In genomic region chr15:49225572-49226281, GRCh38 we compare ENCODE assay signal across 11 cellular contexts. TPM values are rescaled to one million over a fixed set of nuclear protein-coding genes. Genes with fewer than 3 reads are reported as not detected.
DNase-seq lines count a peak whose midpoint lies in the region; ATAC-seq and TF ChIP-seq lines count a peak whose summit lies in the region.
"Had no signal": no experiment of that assay in that cellular context is flagged by ENCODE, and none has a peak within 500 bp of the region (broad histone marks: within the 10 kb centered on the region; RNA-seq: fewer than 3 reads in every experiment).

No MANE protein-coding gene starts in this region.

- ATAC-seq in GM19397 (IDR thresholded peaks at IDR 0.05; ENCODE audit: unreplicated experiment) (no peak), natural killer cell (no peak)
- ATAC-seq: lower lobe of right lung had no signal

- H3K79me1 ChIP-seq in mesenchymal stem cell (replicated peaks; ENCODE audit: low read length, poor library complexity, severe bottlenecking) = peaks cover 35% of the 10 kb centered on the region

- TF ChIP-seq CTCF in MM.1S (IDR thresholded peaks at IDR 0.05; ENCODE audit: low read length) = peak; percentile 20
- no peak for TF ChIP-seq CTCF in cardiac fibroblast (IDR thresholded peaks at IDR 0.05; ENCODE audit: low read depth, low read length)
- no peak for TF ChIP-seq CTCF in natural killer cell (IDR thresholded peaks at IDR 0.05)

- H3K27me3 Mint-ChIP-seq in natural killer cell (ENCODE audit: low read depth in 2 of 2) = no peaks in the 10 kb centered on the region
- H3K27me3 Mint-ChIP-seq: activated naive CD8-positive, alpha-beta T cell treated with anti-CD3 and anti-CD28 coated beads, Interleukin-2, amount 10 ng/mL, durations not matched to agents 7 days and 5 days had no signal

- peaks cover 0 to 4% of the 10 kb centered on the region in 2 donors for H3K9me3 Mint-ChIP-seq in natural killer cell

- H3K36me3 Mint-ChIP-seq in natural killer cell = peaks cover 6% of the 10 kb centered on the region

- no peak overlapping the region for H4K91ac ChIP-seq in mesenchymal stem cell (ENCODE audit: low read length)

- H3K4me1 ChIP-seq in MM.1S (ENCODE audit: low read length) (peaks cover under 1% of the 10 kb centered on the region; the same call in 1 of the 2 replicates), mesenchymal stem cell (ENCODE audit: control insufficient read depth, insufficient read depth, low read depth, low read length) (peaks cover 3% of the 10 kb centered on the region)
- H3K4me1 ChIP-seq: lower lobe of right lung had no signal

- no peak overlapping the region for H3K27ac ChIP-seq in MM.1S (ENCODE audit: low read length)
- no peak overlapping the region for H3K27ac ChIP-seq in mesenchymal stem cell (ENCODE audit: low read length, poor library complexity, severe bottlenecking)
- H3K27ac ChIP-seq: lower lobe of right lung, SK-N-MC had no signal

- 78% methylated on average over 3 of the region's 3 CpGs for WGBS in mesenchymal stem cell

- no peak overlapping the region for H3K4me3 Mint-ChIP-seq in natural killer cell
- H3K4me3 Mint-ChIP-seq: activated naive CD8-positive, alpha-beta T cell treated with anti-CD3 and anti-CD28 coated beads, Interleukin-2, amount 10 ng/mL, durations not matched to agents 7 days and 5 days had no signal

- no peak overlapping the region for H2BK15ac ChIP-seq in mesenchymal stem cell (ENCODE audit: low read depth, poor library complexity, severe bottlenecking)

- no peaks in the 10 kb centered on the region; the same call in 1 of the 2 replicates for H3K9me3 ChIP-seq in MM.1S (replicated peaks; ENCODE audit: insufficient read depth, low read length)
- H3K9me3 ChIP-seq in mesenchymal stem cell (ENCODE audit: control insufficient read depth, low read length) = peaks cover 21% of the 10 kb centered on the region
- H3K9me3 ChIP-seq: lower lobe of right lung had no signal

- DNase-seq in G401 (ENCODE audit: low spot score) = peak; percentile 33
- no peak for DNase-seq in MM.1S
- peak; percentile 42 to 72 for DNase-seq in cardiac fibroblast (ENCODE audit: low read depth in 2 of 2)
- peak; percentile 73 for DNase-seq in mesenchymal stem cell
- no peak for DNase-seq in NCI-H2029 treated with DMSO at 0.1 percent for 48 hours (lab: John Stamatoyannopoulos, UW)
- DNase-seq in natural killer cell = no peak
- DNase-seq in kidney glomerular epithelial cell (lab: John Stamatoyannopoulos, UW) = no peak
- DNase-seq: activated naive CD8-positive, alpha-beta T cell treated with anti-CD3 and anti-CD28 coated beads, Interleukin-2, amount 10 ng/mL, durations not matched to agents 7 days and 5 days; lower lobe of right lung had no signal

- H4K8ac ChIP-seq in mesenchymal stem cell (ENCODE audit: low read length) = peak overlapping the region; percentile 12

- no peaks in the 10 kb centered on the region for H3F3A ChIP-seq in MM.1S (ENCODE audit: insufficient read depth, low read length)

- H2BK120ac ChIP-seq in mesenchymal stem cell (ENCODE audit: low read depth, low read length) = no peak overlapping the region

- no peak overlapping the region for H2AFZ ChIP-seq in MM.1S (ENCODE audit: low read length)
- no peak overlapping the region for H2AFZ ChIP-seq in mesenchymal stem cell (ENCODE audit: low read depth, low read length)

- H2AK5ac ChIP-seq in mesenchymal stem cell (ENCODE audit: low read length, severe bottlenecking) = no peak overlapping the region

- no peak overlapping the region for H3K4me2 ChIP-seq in MM.1S (ENCODE audit: low read depth, low read length)
- H3K4me2 ChIP-seq in mesenchymal stem cell (ENCODE audit: low read length, poor library complexity, severe bottlenecking) = no peak overlapping the region

- H3K27me3 ChIP-seq in MM.1S (replicated peaks; ENCODE audit: insufficient read depth, low read length) = no peaks in the 10 kb centered on the region
- H3K27me3 ChIP-seq in mesenchymal stem cell (ENCODE audit: control insufficient read depth in 1 of 2, insufficient read depth in 1 of 2, low read length in 2 of 2) = no peaks in the 10 kb centered on the region

- H3K27ac Mint-ChIP-seq in natural killer cell = no peak overlapping the region

- H2BK5ac ChIP-seq in mesenchymal stem cell (ENCODE audit: low read depth, low read length, poor library complexity, severe bottlenecking) = no peak overlapping the region

- H3K4me3 ChIP-seq in MM.1S (ENCODE audit: low read length) (no peak overlapping the region), cardiac fibroblast (replicated peaks in 1 of 2; ENCODE audit: low read depth in 2 of 2, low read length in 2 of 2) (no peak overlapping the region), mesenchymal stem cell (ENCODE audit: insufficient read depth in 1 of 2, low read depth in 1 of 2, low read length in 2 of 2) (no peak overlapping the region)
- H3K4me3 ChIP-seq: lower lobe of right lung, SK-N-MC had no signal

- no peaks in the 10 kb centered on the region for H4K20me1 ChIP-seq in MM.1S (ENCODE audit: insufficient read depth, low read length)

- peak overlapping the region in 1 of 2 experiments; percentile 60 for H2BK12ac ChIP-seq in mesenchymal stem cell (ENCODE audit: low read length in 2 of 2)

- peak overlapping the region in 1 of 2 experiments; percentile 19 for H3K4ac ChIP-seq in mesenchymal stem cell (ENCODE audit: low read depth in 1 of 2, low read length in 2 of 2)

- peaks cover 39 to 41% of the 10 kb centered on the region in 2 donors for H3K4me1 Mint-ChIP-seq in natural killer cell

- H3K36me3 ChIP-seq in MM.1S (replicated peaks; ENCODE audit: insufficient read depth, low read length) (no peaks in the 10 kb centered on the region), mesenchymal stem cell (ENCODE audit: control insufficient read depth in 1 of 2, insufficient read depth in 2 of 2, low read depth in 1 of 2, low read length in 2 of 2) (peaks cover 17 to 22% of the 10 kb centered on the region in 2 experiments)

- H3K79me2 ChIP-seq in MM.1S (ENCODE audit: low read length) = peaks cover 43% of the 10 kb centered on the region

- peak overlapping the region in 1 of 2 experiments; percentile 42 for H3K18ac ChIP-seq in mesenchymal stem cell (ENCODE audit: low read depth in 1 of 2, low read length in 2 of 2)

- in situ Hi-C loops in G401 (cut with HindIII; ENCODE audit: low sequenced_read_pairs) = no loop called here

- no peaks in the 10 kb centered on the region for H3K9me2 ChIP-seq in MM.1S (replicated peaks; ENCODE audit: insufficient read depth, low read length)

- intact Hi-C loops in natural killer cell (cut with micrococcal nuclease) = no loop called here

- no peak overlapping the region for H3K23ac ChIP-seq in mesenchymal stem cell (ENCODE audit: low read length in 2 of 2)

- H3K9ac ChIP-seq in MM.1S (ENCODE audit: low read length) (no peak overlapping the region), mesenchymal stem cell (ENCODE audit: low read length) (no peak overlapping the region)

- peak overlapping the region in 1 of 2 experiments; percentile 26 for H3K14ac ChIP-seq in mesenchymal stem cell (ENCODE audit: low read length in 2 of 2)

RNA-seq across cellular contexts. Expression of gene GALK2, which starts 55.7 kb away (rescaled TPM):
- 19.4 and 45.1 TPM in 2 replicates for total RNA-seq in G401 (2014; rRNA removed; shearing (Covaris generic))
- 20.0 TPM for polyA plus RNA-seq in mesenchymal stem cell (2013, experiment 1 of 2)
- polyA plus RNA-seq in mesenchymal stem cell (2013, experiment 2 of 2) = 19.0 TPM
- total RNA-seq in natural killer cell = 10 to 100 TPM; 19.1 to 24.3 (median 23.6) TPM

Comparison
In these comparisons a context has a peak if more than half of its experiments do, and no peak if none do; other contexts are left out.
1. DNase-seq: peak in G401 (single experiment), cardiac fibroblast (2 of 2) and mesenchymal stem cell (single experiment); none in MM.1S (single experiment), NCI-H2029 treated with DMSO at 0.1 percent for 48 hours (single experiment), natural killer cell (single experiment) and kidney glomerular epithelial cell (single experiment).